Comparison of ENCODE assay signal across 17 cellular contexts in genomic region chr20:35134900-35135299, GRCh38. TPM values are rescaled to one million over a fixed set of nuclear protein-coding genes. Genes with fewer than 3 reads are reported as not detected.
A peak's percentile ranks its signal among the peaks of the same experiment; 100 is the strongest.
DNase-seq lines count a peak whose midpoint lies in the region; ATAC-seq, FAIRE-seq and TF ChIP-seq lines count a peak whose summit lies in the region.
"Had no signal": no experiment of that assay in that cellular context is flagged by ENCODE, and none has a peak within 500 bp of the region (broad histone marks: within the 10 kb centered on the region; RNA-seq: fewer than 3 reads in every experiment).

No MANE protein-coding gene starts in this region.

- H3K4me1 ChIP-seq in IMR-90 (ENCODE audit: control insufficient read depth, insufficient read depth, low read length), result peaks cover 2% of the 10 kb centered on the region; the same call in 1 of the 2 replicates
- peaks cover 39% of the 10 kb centered on the region for H3K4me1 ChIP-seq in endothelial cell of umbilical vein (ENCODE audit: control insufficient read depth, extremely low read depth, insufficient read depth, low read length)
- H3K4me1 ChIP-seq in HepG2 (ENCODE audit: insufficient read depth, low read length), result peaks cover 13% of the 10 kb centered on the region
- peaks cover 4 to 23% (median 18%) of the 10 kb centered on the region in 5 donors for H3K4me1 ChIP-seq in subcutaneous abdominal adipose tissue (ENCODE audit: control insufficient read depth in 5 of 5, insufficient read depth in 5 of 5, low read length in 5 of 5)
- H3K4me1 ChIP-seq in left lung, result peaks cover 0 to 2% of the 10 kb centered on the region in 2 donors

- H4K20me1 ChIP-seq in IMR-90 (ENCODE audit: insufficient read depth, low read length), result no peaks in the 10 kb centered on the region
- no peaks in the 10 kb centered on the region for H4K20me1 ChIP-seq in endothelial cell of umbilical vein (replicated peaks; ENCODE audit: control insufficient read depth, extremely low read depth, insufficient read depth, low read length)
- no peaks in the 10 kb centered on the region for H4K20me1 ChIP-seq in HepG2 (ENCODE audit: insufficient read depth, low read length)

- H3K79me2 ChIP-seq in endothelial cell of umbilical vein (ENCODE audit: control insufficient read depth, insufficient read depth, low read length) (no peaks in the 10 kb centered on the region), HepG2 (ENCODE audit: insufficient read depth, low read length) (no peaks in the 10 kb centered on the region)

- H3K4ac ChIP-seq in IMR-90 (ENCODE audit: low read depth, low read length), result 0 out of 2 replicates have a peak overlapping the region, but pooled peaks have one; percentile 17

- H3K36me3 ChIP-seq in IMR-90 (ENCODE audit: control insufficient read depth, insufficient read depth, low read length) (peaks cover 35% of the 10 kb centered on the region), endothelial cell of umbilical vein (ENCODE audit: control insufficient read depth in 2 of 2, extremely low read depth in 1 of 2, insufficient read depth in 2 of 2, low read length in 2 of 2) (peaks cover 9 to 16% of the 10 kb centered on the region in 2 experiments), HepG2 (replicated peaks in 1 of 2; ENCODE audit: control insufficient read depth in 1 of 2, insufficient read depth in 2 of 2, low read length in 2 of 2) (peaks cover 21 to 37% of the 10 kb centered on the region in 2 experiments), subcutaneous abdominal adipose tissue (ENCODE audit: control insufficient read depth in 5 of 5, insufficient read depth in 5 of 5, low read length in 5 of 5) (peaks cover 8 to 68% (median 46%) of the 10 kb centered on the region in 5 donors), left lung (peaks cover 0 to 100% of the 10 kb centered on the region in 2 donors)

- ATAC-seq in IMR-90 (ENCODE audit: low read depth), result no peak
- ATAC-seq in HepG2, result no peak
- no peak for ATAC-seq in left lung
- no peak for ATAC-seq in HG03457 (IDR thresholded peaks at IDR 0.05; ENCODE audit: unreplicated experiment)
- no peak for ATAC-seq in GM18867 (IDR thresholded peaks at IDR 0.05; ENCODE audit: unreplicated experiment)
- ATAC-seq: activated naive CD8-positive, alpha-beta T cell treated with anti-CD3 and anti-CD28 coated beads, Interleukin-2, amount 50 U/mL, for 24 hours had no signal

- H3K9me1 ChIP-seq in IMR-90 (ENCODE audit: insufficient read depth, low read length), result peaks cover 14% of the 10 kb centered on the region
- H3K9me1 ChIP-seq in endothelial cell of umbilical vein (replicated peaks; ENCODE audit: control insufficient read depth, extremely low read depth, insufficient read depth, low read length), result no peaks in the 10 kb centered on the region

- TF ChIP-seq EP300 in HepG2 (IDR thresholded peaks at IDR 0.05; ENCODE audit: low read depth in 2 of 2, low read length in 2 of 2) (no peak), HepG2 (CRISPR knock-in tag; IDR thresholded peaks at IDR 0.05; ENCODE audit: borderline replicate concordance) (no peak)

- no peak overlapping the region for H2BK20ac ChIP-seq in IMR-90 (ENCODE audit: low read depth, low read length)

- in situ Hi-C loops in IMR-90 (cut with MboI; ENCODE audit: low sequenced_read_pairs), result loop anchor here (25.0 kb wide), 1 partner anchor 302 kb away; the partner anchor contains the start of gene GDF5
- in situ Hi-C loops in HepG2 (cut with HindIII; ENCODE audit: extremely low pct_ligation_motif_present, low pct_unique_long_range_greater_than_20kb), result loop anchor here (25.0 kb wide), 1 partner anchor 302 kb away; the partner anchor contains the start of gene GDF5

- dilution Hi-C loops in IMR-90 (cut with HindIII; ENCODE audit: low sequenced_read_pairs, unreplicated experiment), result no loop called here
- dilution Hi-C loops in endothelial cell of umbilical vein (cut with MboI; ENCODE audit: extremely low pct_ligation_motif_present, low sequenced_read_pairs), result no loop called here

- no TSS peak for BruUV-seq in IMR-90 (replicated peaks; lab: Mats Ljungman, UMichigan)
- TSS peak; percentile 67 for BruUV-seq in endothelial cell of umbilical vein (replicated peaks; lab: Mats Ljungman, UMichigan)
- BruUV-seq in HepG2 (replicated peaks; lab: Mats Ljungman, UMichigan), result no TSS peak

- H3K23ac ChIP-seq in IMR-90 (ENCODE audit: low read depth, low read length), result no peak overlapping the region

- no peak overlapping the region for H3K56ac ChIP-seq in IMR-90 (ENCODE audit: extremely low read depth, insufficient read depth, low read length)

- no peak overlapping the region for H4K8ac ChIP-seq in IMR-90 (ENCODE audit: low read depth in 2 of 2, low read length in 2 of 2)

- no peak overlapping the region for H3K4me3 ChIP-seq in IMR-90 (ENCODE audit: insufficient read depth, low read depth, low read length)
- H3K4me3 ChIP-seq in endothelial cell of umbilical vein (replicated peaks in 1 of 3; ENCODE audit: insufficient read depth in 1 of 3, low read depth in 1 of 3, low read length in 3 of 3), result peak overlapping the region in 1 of 3 experiments; percentile 2
- H3K4me3 ChIP-seq in HepG2 (replicated peaks in 1 of 3; ENCODE audit: insufficient read depth in 1 of 3, low read depth in 2 of 3, low read length in 3 of 3), result no peak overlapping the region
- peak overlapping the region in 2 of 5 donors; percentile 15 to 22 for H3K4me3 ChIP-seq in subcutaneous abdominal adipose tissue (ENCODE audit: low read depth in 1 of 5, low read length in 5 of 5)
- no peak overlapping the region for H3K4me3 ChIP-seq in left lung

- H2AK5ac ChIP-seq in IMR-90 (ENCODE audit: low read depth, low read length), result peak overlapping the region; percentile 51

- TF ChIP-seq POLR2A in IMR-90 (IDR thresholded peaks at IDR 0.05; ENCODE audit: low read depth, low read length) (no peak), endothelial cell of umbilical vein (IDR thresholded peaks at IDR 0.05; ENCODE audit: low read depth, low read length) (no peak), HepG2 (IDR thresholded peaks at IDR 0.05; ENCODE audit: insufficient read depth in 1 of 2, low read depth in 2 of 2, low read length in 2 of 2) (no peak)

- TF ChIP-seq RAD21 in IMR-90 (IDR thresholded peaks at IDR 0.05; ENCODE audit: low read length), result no peak
- TF ChIP-seq RAD21 in HepG2 (CRISPR knock-in tag; IDR thresholded peaks at IDR 0.05), result no peak

- H3K9me3 ChIP-seq in IMR-90 (ENCODE audit: control insufficient read depth, insufficient read depth, low read length) (no peaks in the 10 kb centered on the region), endothelial cell of umbilical vein (replicated peaks; ENCODE audit: control insufficient read depth, insufficient read depth, low read length) (no peaks in the 10 kb centered on the region), HepG2 (ENCODE audit: low read length) (no peaks in the 10 kb centered on the region), subcutaneous abdominal adipose tissue (ENCODE audit: control insufficient read depth in 5 of 5, low read length in 5 of 5) (no peaks in the 10 kb centered on the region), left lung (no peaks in the 10 kb centered on the region)
- H3K9me3 ChIP-seq: neutrophil had no signal

- no peak overlapping the region for H2BK5ac ChIP-seq in IMR-90 (ENCODE audit: low read depth, low read length, poor library complexity, severe bottlenecking)

- no peak overlapping the region for H2BK120ac ChIP-seq in IMR-90 (ENCODE audit: low read depth, low read length)

- H3K27me3 ChIP-seq in IMR-90 (ENCODE audit: control insufficient read depth, insufficient read depth, low read length), result no peaks in the 10 kb centered on the region
- no peaks in the 10 kb centered on the region for H3K27me3 ChIP-seq in endothelial cell of umbilical vein (ENCODE audit: control insufficient read depth in 2 of 2, insufficient read depth in 2 of 2, low read length in 2 of 2)
- H3K27me3 ChIP-seq in HepG2 (ENCODE audit: control insufficient read depth in 1 of 2, insufficient read depth in 2 of 2, low read length in 2 of 2), result no peaks in the 10 kb centered on the region
- no peaks in the 10 kb centered on the region for H3K27me3 ChIP-seq in subcutaneous abdominal adipose tissue (ENCODE audit: control insufficient read depth in 5 of 5, insufficient read depth in 4 of 5, low read length in 5 of 5)
- no peaks in the 10 kb centered on the region for H3K27me3 ChIP-seq in left lung
- H3K27me3 ChIP-seq: neutrophil had no signal

- H3K9ac ChIP-seq in IMR-90 (ENCODE audit: low read depth, low read length) (no peak overlapping the region), endothelial cell of umbilical vein (replicated peaks; ENCODE audit: extremely low read depth, insufficient read depth, low read length) (peak overlapping the region; percentile 53), HepG2 (ENCODE audit: insufficient read depth, low read depth, low read length) (no peak overlapping the region), subcutaneous abdominal adipose tissue (ENCODE audit: low read length in 5 of 5) (peak overlapping the region in 3 of 5 donors; percentile 31 to 64 (median 47))

- FAIRE-seq in endothelial cell of umbilical vein (lab: Jason Lieb, UNC) (peak; percentile 85), HepG2 (lab: Jason Lieb, UNC) (no peak)
- FAIRE-seq: bronchial epithelial cell had no signal

- H3K4me2 ChIP-seq in IMR-90 (ENCODE audit: low read depth, low read length) (no peak overlapping the region), endothelial cell of umbilical vein (ENCODE audit: insufficient read depth, low read length) (peak overlapping the region; percentile 51), HepG2 (ENCODE audit: low read depth, low read length) (no peak overlapping the region)

- POLR2A ChIA-PET in IMR-90 (lab: Charles Lee; ENCODE audit: unreplicated experiment) (no interaction called here), endothelial cell of umbilical vein (lab: Charles Lee) (no interaction called here), HepG2 (lab: Yijun Ruan, JAX) (no interaction called here)

- H4K91ac ChIP-seq in IMR-90 (ENCODE audit: insufficient read depth, low read depth, low read length), result no peak overlapping the region

- H3K18ac ChIP-seq in IMR-90 (ENCODE audit: low read depth, low read length), result no peak overlapping the region

- H3K79me1 ChIP-seq in IMR-90 (ENCODE audit: low read depth in 1 of 2, low read length in 2 of 2), result peaks cover 0 to 12% of the 10 kb centered on the region in 2 experiments; a peak in 2 of 4 replicates

- H2AFZ ChIP-seq in IMR-90 (replicated peaks; ENCODE audit: low read length, poor library complexity) (peak overlapping the region; percentile 32), endothelial cell of umbilical vein (ENCODE audit: low read depth, low read length) (peak overlapping the region; percentile 7), HepG2 (ENCODE audit: low read length) (no peak overlapping the region)

- no peak overlapping the region for H2AK9ac ChIP-seq in IMR-90 (replicated peaks; ENCODE audit: low read depth, low read length, poor library complexity)

- intact Hi-C loops in IMR-90 (cut with micrococcal nuclease), result no loop called here
- intact Hi-C loops in endothelial cell of umbilical vein (cut with micrococcal nuclease), result loop anchor here (1.0 to 5.0 kb wide), 3 partner anchors 15 to 263 kb away; partner anchors contain the start of genes GGT7 and PROCR
- intact Hi-C loops in HepG2 (cut with micrococcal nuclease; ENCODE audit: unreplicated experiment), result no loop called here
- intact Hi-C loops in left lung (cut with DNase I), result no loop called here

- CTCF ChIA-PET in IMR-90 (lab: Yijun Ruan, JAX) (interaction anchor here (1.4 kb wide), 1 partner anchor 10 kb away, joined by 3 read pairs; no protein-coding TSS in a partner anchor), endothelial cell of umbilical vein (lab: Charles Lee) (interaction anchor here (1.2 to 4.8 kb wide), 4 partner anchors 17 to 39 kb away, joined by 4 to 59 read pairs (median 32); no protein-coding TSS in a partner anchor), HepG2 (lab: Yijun Ruan, JAX; ENCODE audit: low intra/inter-chr PET ratio, low total read pairs) (no interaction called here)

- WGBS in IMR-90 (ENCODE audit: extremely low coverage in 2 of 2, insufficient read length in 1 of 2), 2 experiments, result no CpG with 5 or more reads among the region's 5 CpGs
- WGBS in HepG2 (ENCODE audit: low lambda C conversion rate), result 97% methylated on average over 5 of the region's 5 CpGs

- H2BK15ac ChIP-seq in IMR-90 (ENCODE audit: low read depth, low read length), result peak overlapping the region; percentile 44; the same call in 1 of the 3 replicates

- no peak for DNase-seq in IMR-90
- DNase-seq in endothelial cell of umbilical vein (ENCODE audit: low read depth, low spot score), result no peak
- DNase-seq in HepG2 (ENCODE audit: low spot score), result no peak
- no peak for DNase-seq in left lung
- DNase-seq in epidermal melanocyte (ENCODE audit: insufficient read length, low spot score), result no peak
- DNase-seq: activated CD4-positive, alpha-beta T cell treated with anti-CD3 and anti-CD28 coated beads, Interleukin-2, amount 10 ng/mL, durations not matched to agents 7 days and 5 days; activated naive CD8-positive, alpha-beta T cell treated with anti-CD3 and anti-CD28 coated beads, Interleukin-2, amount 50 U/mL, for 24 hours; erythroblast; NCI-H146; NCI-H748 treated with DMSO at 0.1 percent for 48 hours; stimulated activated CD4-positive, alpha-beta T cell treated with anti-CD3 and anti-CD28 coated beads, Interleukin-12 subunit alpha, Interleukin-12 subunit beta, amount 100 ng/mL, for 4 hours had no signal

- H4K5ac ChIP-seq in IMR-90 (ENCODE audit: low read depth, low read length), result no peak overlapping the region

- H3K27ac ChIP-seq in IMR-90 (ENCODE audit: insufficient read depth, low read length) (no peak overlapping the region), endothelial cell of umbilical vein (ENCODE audit: insufficient read depth, low read depth, low read length) (peak overlapping the region; percentile 97), HepG2 (ENCODE audit: extremely low read length, insufficient read depth, low read length) (no peak overlapping the region), subcutaneous abdominal adipose tissue (ENCODE audit: low read depth, low read length) (peak overlapping the region; percentile 81), left lung (no peak overlapping the region)
- H3K27ac ChIP-seq: neutrophil had no signal

- H3K14ac ChIP-seq in IMR-90 (replicated peaks; ENCODE audit: low read depth, low read length), result no peak overlapping the region; the same call in 1 of the 2 replicates

- TF ChIP-seq CTCF in IMR-90 (conservative IDR thresholded peaks at IDR 0.05; ENCODE audit: low read depth, low read length), result no peak
- no peak for TF ChIP-seq CTCF in endothelial cell of umbilical vein (IDR thresholded peaks at IDR 0.05; ENCODE audit: extremely low read depth in 1 of 2, insufficient read depth in 1 of 2, low read depth in 1 of 2, low read length in 2 of 2)
- TF ChIP-seq CTCF in HepG2 (CRISPR knock-in tag; IDR thresholded peaks at IDR 0.05), result no peak
- no peak for TF ChIP-seq CTCF in left lung (IDR thresholded peaks at IDR 0.05)

RNA-seq across cellular contexts. Expression of gene EDEM2, which starts 12.2 kb away (rescaled TPM):
- total RNA-seq in IMR-90 (2012; rRNA removed), result 22.5 and 27.4 TPM in 2 replicates
- 17.1 and 19.0 TPM in 2 replicates for polyA plus RNA-seq in IMR-90 (2012; rRNA removed)
- 15.3 and 24.8 TPM in 2 replicates for polyA plus RNA-seq in IMR-90 (2012; cell fraction: cytosol; rRNA removed)
- 12.0 and 14.1 TPM in 2 replicates for polyA plus RNA-seq in IMR-90 (2012; cell fraction: nucleus; rRNA removed; ENCODE audit: low replicate concordance)
- total RNA-seq in endothelial cell of umbilical vein, result 37.5 and 39.5 TPM in 2 replicates
- polyA plus RNA-seq in endothelial cell of umbilical vein, result 29.1 and 30.1 TPM in 2 replicates
- 33.9 and 35.0 TPM in 2 replicates for polyA plus RNA-seq in endothelial cell of umbilical vein (2011; cell fraction: cytosol; rRNA removed)
- 23.0 and 25.4 TPM in 2 replicates for polyA plus RNA-seq in endothelial cell of umbilical vein (2011; cell fraction: nucleus; rRNA removed)
- polyA plus RNA-seq in endothelial cell of umbilical vein (2012), result 46.6 and 49.7 TPM in 2 replicates
- 22.1 and 23.2 TPM in 2 replicates for polyA minus RNA-seq in endothelial cell of umbilical vein
- 12.5 TPM for polyA minus RNA-seq in endothelial cell of umbilical vein (2011; cell fraction: cytosol; rRNA and poly(A)+ RNA removed)
- 5.7 and 5.9 TPM in 2 replicates for polyA minus RNA-seq in endothelial cell of umbilical vein (2011; cell fraction: nucleus; rRNA and poly(A)+ RNA removed)
- 26.1 and 46.9 TPM in 2 replicates for total RNA-seq in HepG2 (2016; rRNA removed; fragmentation: Illumina TruSeq; extraction: Trizol)
- total RNA-seq in HepG2 (2016; cell fraction: cytosol; rRNA removed; fragmentation: Illumina TruSeq; extraction: Trizol; ENCODE audit: low read depth), result 13.9 and 15.6 TPM in 2 replicates
- total RNA-seq in HepG2 (2016; cell fraction: insoluble cytoplasmic fraction; rRNA removed; fragmentation: Illumina TruSeq; extraction: Trizol), result 25.6 and 48.5 TPM in 2 replicates
- 27.6 and 30.5 TPM in 2 replicates for total RNA-seq in HepG2 (2016; cell fraction: membrane; rRNA removed; fragmentation: Illumina TruSeq; extraction: Trizol)
- 36.5 and 40.3 TPM in 2 replicates for total RNA-seq in HepG2 (2016; cell fraction: nucleus; rRNA removed; fragmentation: Illumina TruSeq; extraction: Trizol)
- 33.1 and 35.6 TPM in 2 replicates for polyA plus RNA-seq in HepG2 (2011; rRNA removed)
- polyA plus RNA-seq in HepG2 (2011; cell fraction: cytosol; rRNA removed), result 29.4 and 30.1 TPM in 2 replicates
- polyA plus RNA-seq in HepG2 (2011; cell fraction: nucleus; rRNA removed), result 20.5 and 25.0 TPM in 2 replicates
- 28.5 and 32.2 TPM in 2 replicates for polyA plus RNA-seq in HepG2 (2012)
- 14.6 and 16.0 TPM in 2 replicates for polyA plus RNA-seq in HepG2 (2016; cell fraction: cytosol; fragmentation: Illumina TruSeq; extraction: Trizol; ENCODE audit: low read depth)
- polyA plus RNA-seq in HepG2 (2016; cell fraction: insoluble cytoplasmic fraction; fragmentation: Illumina TruSeq; extraction: Trizol; ENCODE audit: low read depth), result 23.9 and 24.8 TPM in 2 replicates
- 21.0 and 21.5 TPM in 2 replicates for polyA plus RNA-seq in HepG2 (2016; cell fraction: membrane; fragmentation: Illumina TruSeq; extraction: Trizol; ENCODE audit: low read depth)
- 57.4 and 60.1 TPM in 2 replicates for polyA plus RNA-seq in HepG2 (2016; cell fraction: nucleus; fragmentation: Illumina TruSeq; extraction: Trizol; ENCODE audit: insufficient read depth, low read depth)
- 13.5 and 24.8 TPM in 2 replicates for polyA minus RNA-seq in HepG2 (2011; rRNA and poly(A)+ RNA removed; ENCODE audit: low replicate concordance)
- 10.6 and 16.1 TPM in 2 replicates for polyA minus RNA-seq in HepG2 (2011; cell fraction: cytosol; rRNA and poly(A)+ RNA removed)
- polyA minus RNA-seq in HepG2 (2011; cell fraction: nucleus; rRNA and poly(A)+ RNA removed), result 5.9 and 9.2 TPM in 2 replicates
- total RNA-seq in left lung, result 10 to 100 TPM; 46.8 to 48.7 TPM

RNA-seq across cellular contexts. Expression of gene PROCR, which starts 37.0 kb away (rescaled TPM):
- total RNA-seq in IMR-90 (2012; rRNA removed) (25.0 and 36.4 TPM in 2 replicates), endothelial cell of umbilical vein (228 and 251 TPM in 2 replicates), HepG2 (2016; rRNA removed; fragmentation: Illumina TruSeq; extraction: Trizol) (0.63 and 1.4 TPM in 2 replicates), left lung (10 to 100 TPM; 21.7 to 25.6 TPM)
- polyA plus RNA-seq in IMR-90 (2012; rRNA removed) (41.9 and 60.5 TPM in 2 replicates), endothelial cell of umbilical vein (376 and 414 TPM in 2 replicates), HepG2 (2011; rRNA removed) (1.7 and 1.9 TPM in 2 replicates)
- 26.1 and 52.9 TPM in 2 replicates for polyA plus RNA-seq in IMR-90 (2012; cell fraction: cytosol; rRNA removed)
- 12.7 and 15.9 TPM in 2 replicates for polyA plus RNA-seq in IMR-90 (2012; cell fraction: nucleus; rRNA removed; ENCODE audit: low replicate concordance)
- 280 and 408 TPM in 2 replicates for polyA plus RNA-seq in endothelial cell of umbilical vein (2011; cell fraction: cytosol; rRNA removed)
- 149 and 172 TPM in 2 replicates for polyA plus RNA-seq in endothelial cell of umbilical vein (2011; cell fraction: nucleus; rRNA removed)
- polyA plus RNA-seq in endothelial cell of umbilical vein (2012), result 386 and 422 TPM in 2 replicates
- polyA minus RNA-seq in endothelial cell of umbilical vein, result 229 and 241 TPM in 2 replicates
- polyA minus RNA-seq in endothelial cell of umbilical vein (2011; cell fraction: cytosol; rRNA and poly(A)+ RNA removed), result 18.9 TPM
- polyA minus RNA-seq in endothelial cell of umbilical vein (2011; cell fraction: nucleus; rRNA and poly(A)+ RNA removed), result 92.7 and 104 TPM in 2 replicates
- 0.61 and 0.62 TPM in 2 replicates for total RNA-seq in HepG2 (2016; cell fraction: cytosol; rRNA removed; fragmentation: Illumina TruSeq; extraction: Trizol; ENCODE audit: low read depth)
- 0.54 and 1.5 TPM in 2 replicates for total RNA-seq in HepG2 (2016; cell fraction: insoluble cytoplasmic fraction; rRNA removed; fragmentation: Illumina TruSeq; extraction: Trizol)
- total RNA-seq in HepG2 (2016; cell fraction: membrane; rRNA removed; fragmentation: Illumina TruSeq; extraction: Trizol), result 0.49 and 0.65 TPM in 2 replicates
- total RNA-seq in HepG2 (2016; cell fraction: nucleus; rRNA removed; fragmentation: Illumina TruSeq; extraction: Trizol), result 0.87 and 1.2 TPM in 2 replicates
- 1.6 and 2.1 TPM in 2 replicates for polyA plus RNA-seq in HepG2 (2011; cell fraction: cytosol; rRNA removed)
- polyA plus RNA-seq in HepG2 (2011; cell fraction: nucleus; rRNA removed), result 1.3 and 1.5 TPM in 2 replicates
- 1.7 and 2.1 TPM in 2 replicates for polyA plus RNA-seq in HepG2 (2012)
- polyA plus RNA-seq in HepG2 (2016; cell fraction: cytosol; fragmentation: Illumina TruSeq; extraction: Trizol; ENCODE audit: low read depth), result 0.54 and 0.74 TPM in 2 replicates
- polyA plus RNA-seq in HepG2 (2016; cell fraction: insoluble cytoplasmic fraction; fragmentation: Illumina TruSeq; extraction: Trizol; ENCODE audit: low read depth), result 0.36 and 0.46 TPM in 2 replicates
- polyA plus RNA-seq in HepG2 (2016; cell fraction: membrane; fragmentation: Illumina TruSeq; extraction: Trizol; ENCODE audit: low read depth), result 0.41 and 0.64 TPM in 2 replicates
- polyA plus RNA-seq in HepG2 (2016; cell fraction: nucleus; fragmentation: Illumina TruSeq; extraction: Trizol; ENCODE audit: insufficient read depth, low read depth), result 1.9 and 2.4 TPM in 2 replicates
- 1.9 and 27.7 TPM in 2 replicates for polyA minus RNA-seq in HepG2 (2011; rRNA and poly(A)+ RNA removed; ENCODE audit: low replicate concordance)
- polyA minus RNA-seq in HepG2 (2011; cell fraction: cytosol; rRNA and poly(A)+ RNA removed), result 0.88 and 1.2 TPM in 2 replicates
- 0.50 TPM in 1 of 2 replicates, not detected in the other for polyA minus RNA-seq in HepG2 (2011; cell fraction: nucleus; rRNA and poly(A)+ RNA removed)
- total RNA-seq: OCI-LY7 had no signal

RNA-seq across cellular contexts. Expression of gene TRPC4AP, which starts 42.3 kb away (rescaled TPM):
- total RNA-seq in IMR-90 (2012; rRNA removed) (39.4 and 41.0 TPM in 2 replicates), endothelial cell of umbilical vein (88.3 and 89.0 TPM in 2 replicates), HepG2 (2016; rRNA removed; fragmentation: Illumina TruSeq; extraction: Trizol) (136 and 161 TPM in 2 replicates), left lung (10 to 100 TPM; 67.9 to 70.8 TPM)
- polyA plus RNA-seq in IMR-90 (2012; rRNA removed) (77.6 and 81.0 TPM in 2 replicates), endothelial cell of umbilical vein (103 and 104 TPM in 2 replicates), HepG2 (2011; rRNA removed) (137 and 161 TPM in 2 replicates)
- 47.2 and 64.3 TPM in 2 replicates for polyA plus RNA-seq in IMR-90 (2012; cell fraction: cytosol; rRNA removed)
- polyA plus RNA-seq in IMR-90 (2012; cell fraction: nucleus; rRNA removed; ENCODE audit: low replicate concordance), result 135 and 171 TPM in 2 replicates
- 85.0 and 88.2 TPM in 2 replicates for polyA plus RNA-seq in endothelial cell of umbilical vein (2011; cell fraction: cytosol; rRNA removed)
- 171 and 185 TPM in 2 replicates for polyA plus RNA-seq in endothelial cell of umbilical vein (2011; cell fraction: nucleus; rRNA removed)
- 88.8 and 90.4 TPM in 2 replicates for polyA plus RNA-seq in endothelial cell of umbilical vein (2012)
- 120 and 131 TPM in 2 replicates for polyA minus RNA-seq in endothelial cell of umbilical vein
- polyA minus RNA-seq in endothelial cell of umbilical vein (2011; cell fraction: cytosol; rRNA and poly(A)+ RNA removed), result 43.6 TPM
- polyA minus RNA-seq in endothelial cell of umbilical vein (2011; cell fraction: nucleus; rRNA and poly(A)+ RNA removed), result 51.8 and 70.5 TPM in 2 replicates
- 14.0 and 17.1 TPM in 2 replicates for total RNA-seq in HepG2 (2016; cell fraction: cytosol; rRNA removed; fragmentation: Illumina TruSeq; extraction: Trizol; ENCODE audit: low read depth)
- 135 and 149 TPM in 2 replicates for total RNA-seq in HepG2 (2016; cell fraction: insoluble cytoplasmic fraction; rRNA removed; fragmentation: Illumina TruSeq; extraction: Trizol)
- total RNA-seq in HepG2 (2016; cell fraction: membrane; rRNA removed; fragmentation: Illumina TruSeq; extraction: Trizol), result 40.4 and 43.8 TPM in 2 replicates
- 93.4 and 104 TPM in 2 replicates for total RNA-seq in HepG2 (2016; cell fraction: nucleus; rRNA removed; fragmentation: Illumina TruSeq; extraction: Trizol)
- polyA plus RNA-seq in HepG2 (2011; cell fraction: cytosol; rRNA removed), result 124 and 126 TPM in 2 replicates
- polyA plus RNA-seq in HepG2 (2011; cell fraction: nucleus; rRNA removed), result 271 and 292 TPM in 2 replicates
- 99.8 and 102 TPM in 2 replicates for polyA plus RNA-seq in HepG2 (2012)
- 9.6 and 11.2 TPM in 2 replicates for polyA plus RNA-seq in HepG2 (2016; cell fraction: cytosol; fragmentation: Illumina TruSeq; extraction: Trizol; ENCODE audit: low read depth)
- polyA plus RNA-seq in HepG2 (2016; cell fraction: insoluble cytoplasmic fraction; fragmentation: Illumina TruSeq; extraction: Trizol; ENCODE audit: low read depth), result 107 and 117 TPM in 2 replicates
- 20.1 and 21.8 TPM in 2 replicates for polyA plus RNA-seq in HepG2 (2016; cell fraction: membrane; fragmentation: Illumina TruSeq; extraction: Trizol; ENCODE audit: low read depth)
- 123 and 137 TPM in 2 replicates for polyA plus RNA-seq in HepG2 (2016; cell fraction: nucleus; fragmentation: Illumina TruSeq; extraction: Trizol; ENCODE audit: insufficient read depth, low read depth)
- polyA minus RNA-seq in HepG2 (2011; rRNA and poly(A)+ RNA removed; ENCODE audit: low replicate concordance), result 113 and 272 TPM in 2 replicates
- 117 and 119 TPM in 2 replicates for polyA minus RNA-seq in HepG2 (2011; cell fraction: cytosol; rRNA and poly(A)+ RNA removed)
- polyA minus RNA-seq in HepG2 (2011; cell fraction: nucleus; rRNA and poly(A)+ RNA removed), result 108 and 134 TPM in 2 replicates

Comparison
In these comparisons a context has a peak if more than half of its experiments do, and no peak if none do; other contexts are left out.
1. H3K27ac ChIP-seq: peak in endothelial cell of umbilical vein (single experiment) and subcutaneous abdominal adipose tissue (single experiment); none in IMR-90 (single experiment), HepG2 (single experiment) and left lung (0 of 2).
2. H3K9ac ChIP-seq: peak in endothelial cell of umbilical vein (single experiment) and subcutaneous abdominal adipose tissue (3 of 5); none in IMR-90 (single experiment) and HepG2 (single experiment).
3. RNA of gene PROCR, which starts 37.0 kb away (total RNA-seq): 228 to 251 TPM in endothelial cell of umbilical vein, 25.0 to 36.4 TPM in IMR-90 and 21.7 to 25.6 TPM in left lung; 0.49 to 1.5 TPM in HepG2; every median in the first group is over 4 times any median in the second.